ENCODE assay signal across 17 cellular contexts in genomic region chr9:102032614-102033013, GRCh38.
A peak's percentile ranks its signal among the peaks of the same experiment; 100 is the strongest.
DNase-seq lines count a peak whose midpoint lies in the region; TF ChIP-seq lines count a peak whose summit lies in the region.
"Had no signal": no experiment of that assay in that cellular context is flagged by ENCODE, and none has a peak within 500 bp of the region (broad histone marks: within the 10 kb centered on the region; RNA-seq: fewer than 3 reads in every experiment).

No MANE protein-coding gene starts in this region.

- DNase-seq in ELR (ENCODE audit: low read depth) = peak; percentile 26
- peak; percentile 45 for DNase-seq in brain microvascular endothelial cell
- peak; percentile 6 for DNase-seq in osteoblast (ENCODE audit: insufficient read length, low spot score, missing footprints)
- DNase-seq in stimulated activated naive CD4-positive, alpha-beta T cell (lab: John Stamatoyannopoulos, UW) = no peak
- DNase-seq in NOMO-1 (lab: John Stamatoyannopoulos, UW; ENCODE audit: unreplicated experiment in 2 of 2) = no peak
- DNase-seq: AML-193; Caco-2; Calu3; CD4-positive, alpha-beta T cell; CD8-positive, alpha-beta T cell; DMS79 treated with DMSO at 0.1 percent for 48 hours; GDM1 had no signal

- no peaks in the 10 kb centered on the region for H3K79me2 ChIP-seq in osteoblast (ENCODE audit: insufficient read depth, low read length)

- no peak overlapping the region for H3K4me3 ChIP-seq in brain microvascular endothelial cell (ENCODE audit: low read depth, low read length)
- no peak overlapping the region for H3K4me3 ChIP-seq in osteoblast (ENCODE audit: insufficient read depth, low read length)
- H3K4me3 ChIP-seq: A549; BLaER1 treated with 17β-estradiol and CSF1 and Interleukin-3, amounts not matched to agents 10 nM and 100 nM; GM12878 had no signal

- in situ Hi-C loops in brain microvascular endothelial cell (cut with HindIII; ENCODE audit: low pct_ligation_motif_present, low sequenced_read_pairs) = no loop called here

- H3K27me3 ChIP-seq in brain microvascular endothelial cell (replicated peaks) = no peaks in the 10 kb centered on the region
- no peaks in the 10 kb centered on the region for H3K27me3 ChIP-seq in osteoblast (ENCODE audit: insufficient read depth, low read length)
- H3K27me3 ChIP-seq: BLaER1 treated with 17β-estradiol and CSF1 and Interleukin-3, amounts not matched to agents 10 nM and 100 nM had no signal

- H3K4me1 ChIP-seq in osteoblast (ENCODE audit: insufficient read depth, low read length) = no peaks in the 10 kb centered on the region
- H3K4me1 ChIP-seq: A549; BLaER1 treated with 17β-estradiol and CSF1 and Interleukin-3, amounts not matched to agents 10 nM and 100 nM; Caco-2 had no signal

- no peaks in the 10 kb centered on the region for H4K20me1 ChIP-seq in osteoblast (ENCODE audit: insufficient read depth, low read length)
- H4K20me1 ChIP-seq: BLaER1 treated with 17β-estradiol and CSF1 and Interleukin-3, amounts not matched to agents 10 nM and 100 nM had no signal

- no peak overlapping the region for H3K27ac ChIP-seq in brain microvascular endothelial cell
- H3K27ac ChIP-seq in osteoblast (ENCODE audit: low read depth, low read length) = no peak overlapping the region
- H3K27ac ChIP-seq: 22Rv1; A549; BLaER1 treated with 17β-estradiol and CSF1 and Interleukin-3, amounts not matched to agents 10 nM and 100 nM; C4-2B had no signal

- TF ChIP-seq CTCF in brain microvascular endothelial cell (IDR thresholded peaks at IDR 0.05; ENCODE audit: low read depth, low read length, missing control alignments) = no peak
- no peak for TF ChIP-seq CTCF in osteoblast (IDR thresholded peaks at IDR 0.05; ENCODE audit: extremely low read depth, low read depth, low read length)

- no peak overlapping the region for H3K4me2 ChIP-seq in osteoblast (ENCODE audit: insufficient read depth, low read length)
- H3K4me2 ChIP-seq: A549; BLaER1 treated with 17β-estradiol and CSF1 and Interleukin-3, amounts not matched to agents 10 nM and 100 nM had no signal

- no peak overlapping the region for H2AFZ ChIP-seq in osteoblast (ENCODE audit: low read length)

- no peaks in the 10 kb centered on the region for H3K36me3 ChIP-seq in brain microvascular endothelial cell (replicated peaks)
- no peaks in the 10 kb centered on the region for H3K36me3 ChIP-seq in osteoblast (ENCODE audit: insufficient read depth, low read length)
- H3K36me3 ChIP-seq: BLaER1 treated with 17β-estradiol and CSF1 and Interleukin-3, amounts not matched to agents 10 nM and 100 nM had no signal

- H3K9me3 ChIP-seq in osteoblast (ENCODE audit: low read depth, low read length) = peaks cover 5% of the 10 kb centered on the region
- H3K9me3 ChIP-seq: A549, Caco-2 had no signal

Comparison
In these comparisons a context has a peak if more than half of its experiments do, and no peak if none do; other contexts are left out.
1. DNase-seq: peak in ELR (single experiment), brain microvascular endothelial cell (single experiment) and osteoblast (single experiment); none in stimulated activated naive CD4-positive, alpha-beta T cell (0 of 6) and NOMO-1 (0 of 2).